31 cellular contexts compared by ENCODE assay signal in genomic region chr5:103895738-103896137, GRCh38.
"Had no signal": no experiment of that assay in that cellular context is flagged by ENCODE, and none has a peak within 500 bp of the region (broad histone marks: within the 10 kb centered on the region; RNA-seq: fewer than 3 reads in every experiment).

No MANE protein-coding gene starts in this region.

- H3K36me3 ChIP-seq: adrenal gland, brain microvascular endothelial cell, breast epithelium had no signal

- DNase-seq: activated B cell treated with CpG ODN at 0.5 μM for 24 hours; activated CD4-positive, alpha-beta memory T cell treated with anti-CD3 and anti-CD28 coated beads, Interleukin-2, amount 10 ng/mL, durations not matched to agents 7 days and 5 days; activated CD4-positive, alpha-beta T cell treated with anti-CD3 and anti-CD28 coated beads for 4 hours; activated CD4-positive, alpha-beta T cell treated with anti-CD3 and anti-CD28 coated beads, Interleukin-2, amount 10 ng/mL, durations not matched to agents 24 days and 14 days; activated CD4-positive, alpha-beta T cell treated with anti-CD3 and anti-CD28 coated beads, Interleukin-2, amount 50 U/mL, for 1 hour; activated CD4-positive, alpha-beta T cell treated with anti-CD3 and anti-CD28 coated beads, Interleukin-2, amount 50 U/mL, for 48 hours; activated CD4-positive, CD25-positive, alpha-beta regulatory T cell treated with anti-CD3 and anti-CD28 coated beads, Interleukin-2, amount 50 U/mL, for 72 hours; activated CD8-positive, alpha-beta memory T cell treated with anti-CD3 and anti-CD28 coated beads for 24 hours; activated CD8-positive, alpha-beta memory T cell treated with anti-CD3 and anti-CD28 coated beads, Interleukin-2, amount 10 ng/mL, durations not matched to agents 7 days and 5 days; activated CD8-positive, alpha-beta memory T cell treated with anti-CD3 and anti-CD28 coated beads, Interleukin-2, amount 50 U/mL, for 48 hours; activated CD8-positive, alpha-beta T cell treated with anti-CD3 and anti-CD28 coated beads, Interleukin-2, amount 10 ng/mL, durations not matched to agents 7 days and 5 days; activated effector memory CD4-positive, alpha-beta T cell treated with Interleukin-2 at 50 U/mL for 16 hours; activated gamma-delta T cell; activated naive CD4-positive, alpha-beta T cell treated with anti-CD3 and anti-CD28 coated beads for 36 hours; activated naive CD4-positive, alpha-beta T cell treated with anti-CD3 and anti-CD28 coated beads, Interleukin-2, amount 50 U/mL, for 16 hours; activated naive CD8-positive, alpha-beta T cell treated with anti-CD3 and anti-CD28 coated beads for 36 hours; activated T-cell treated with anti-CD3 and anti-CD28 coated beads, Interleukin-2, amount 50 U/mL, for 24 hours; activated T-cell treated with anti-CD3 and anti-CD28 coated beads, Interleukin-2, amount 50 U/mL, for 48 hours; adrenal gland; amniotic stem cell; aorta; body of pancreas; brain microvascular endothelial cell; cerebellar nuclear complex; T-helper 2 cell; T-helper 9 cell had no signal

- FAIRE-seq: astrocyte, TTC549 had no signal

- H3K9me3 ChIP-seq: adrenal gland, body of pancreas, breast epithelium had no signal

- H3K4me3 ChIP-seq: adrenal gland, body of pancreas, breast epithelium had no signal

- H3K27ac ChIP-seq: adrenal gland, body of pancreas, brain microvascular endothelial cell, breast epithelium, VCaP had no signal

- ATAC-seq: activated CD8-positive, alpha-beta memory T cell treated with anti-CD3 and anti-CD28 coated beads, Interleukin-2, amount 10 ng/mL, durations not matched to agents 7 days and 5 days; activated CD8-positive, alpha-beta T cell treated with anti-CD3 and anti-CD28 coated beads, Interleukin-2, amount 10 ng/mL, durations not matched to agents 7 days and 5 days; activated naive CD4-positive, alpha-beta T cell treated with anti-CD3 and anti-CD28 coated beads, Interleukin-2, amount 50 U/mL, for 72 hours; body of pancreas had no signal

- H3K27me3 ChIP-seq: adrenal gland, body of pancreas, brain microvascular endothelial cell, breast epithelium had no signal

- H3K4me1 ChIP-seq: adrenal gland, body of pancreas, breast epithelium had no signal
